1 cellular context compared by ENCODE assay signal in genomic region chr16:84186685-84187437, GRCh38.
A peak's percentile ranks its signal among the peaks of the same experiment; 100 is the strongest.
TF ChIP-seq lines count a peak whose summit lies in the region.

Gene TAF1C (minus strand): TSS chr16:84187057. CDS start chr16:84184988, 2,069 bp downstream.

TF ChIP-seq in K562, 482 proteins besides CTCF, POLR2A, EP300 and RAD21 (continued from another document and continues in another):
- TF ChIP-seq HMGXB4 (CRISPR knock-in tag; IDR thresholded peaks at IDR 0.05): peak; percentile 93
- TF ChIP-seq ZKSCAN1 (IDR thresholded peaks at IDR 0.05; ENCODE audit: low read depth, low read length): peak; percentile 77
- TF ChIP-seq PRPF4 (IDR thresholded peaks at IDR 0.05; ENCODE audit: insufficient read depth, low read depth, low read length, poor library complexity, severe bottlenecking): no peak
- no peak for TF ChIP-seq STAG1 (CRISPR knock-in tag; IDR thresholded peaks at IDR 0.05; ENCODE audit: borderline replicate concordance)
- TF ChIP-seq RBM34 (IDR thresholded peaks at IDR 0.05; ENCODE audit: borderline replicate concordance, insufficient read depth, low read length): no peak
- TF ChIP-seq RNF219 (CRISPR knock-in tag; IDR thresholded peaks at IDR 0.05): no peak
- TF ChIP-seq GTF3C2 (IDR thresholded peaks at IDR 0.05; ENCODE audit: borderline replicate concordance, extremely low read depth, insufficient read length): peak; percentile 86
- no peak for TF ChIP-seq E4F1 (CRISPR knock-in tag; IDR thresholded peaks at IDR 0.05; ENCODE audit: borderline replicate concordance)
- peak; percentile 47; the same call in 1 of the 2 replicates for TF ChIP-seq MXI1 (IDR thresholded peaks at IDR 0.05; ENCODE audit: low read depth, low read length)
- no peak for TF ChIP-seq SMARCA4 (IDR thresholded peaks at IDR 0.05)
- TF ChIP-seq ZNF740 (CRISPR knock-in tag; IDR thresholded peaks at IDR 0.05): 0 out of 2 replicates have a peak, but pooled peaks have one; percentile 36
- TF ChIP-seq ZNF740 (tag; IDR thresholded peaks at IDR 0.05): no peak
- no peak for TF ChIP-seq ZNF75A (CRISPR knock-in tag; IDR thresholded peaks at IDR 0.05)
- TF ChIP-seq CBX5 (IDR thresholded peaks at IDR 0.05; ENCODE audit: borderline replicate concordance, low read depth): 0 out of 2 replicates have a peak, but pooled peaks have one; percentile 14
- no peak for TF ChIP-seq ATF3 (IDR thresholded peaks at IDR 0.05)
- 0 out of 2 replicates have a peak, but pooled peaks have one; percentile 27 for TF ChIP-seq ATF3 (CRISPR knock-in tag; conservative IDR thresholded peaks at IDR 0.05)
- TF ChIP-seq SIX5 (IDR thresholded peaks at IDR 0.05; ENCODE audit: borderline replicate concordance in 1 of 2, insufficient read depth in 1 of 2, low read depth in 1 of 2, low read length in 2 of 2): 0 out of 4 replicates have a peak, but pooled peaks of 1 of the 2 experiments have one; percentile 19
- TF ChIP-seq FOS (IDR thresholded peaks at IDR 0.05; ENCODE audit: extremely low read depth, insufficient read length): no peak
- TF ChIP-seq DACH1 (IDR thresholded peaks at IDR 0.05; ENCODE audit: partially characterized antibody): peak; percentile 6
- TF ChIP-seq ZBTB26 (CRISPR knock-in tag; IDR thresholded peaks at IDR 0.05): no peak
- no peak for TF ChIP-seq HDAC6 (IDR thresholded peaks at IDR 0.05; ENCODE audit: low read depth, low read length)
- TF ChIP-seq STAT5A (IDR thresholded peaks at IDR 0.05; ENCODE audit: borderline replicate concordance, low read length): no peak
- TF ChIP-seq POLR3G (IDR thresholded peaks at IDR 0.05; ENCODE audit: extremely low read depth, insufficient read length, insufficient replicate concordance): no peak
- TF ChIP-seq PCBP1 (IDR thresholded peaks at IDR 0.05; ENCODE audit: low read depth, low read length, poor library complexity, severe bottlenecking): peak; percentile 57
- TF ChIP-seq PML (IDR thresholded peaks at IDR 0.05; ENCODE audit: low read length): peak; percentile 41; the same call in 1 of the 2 replicates
- 0 out of 2 replicates have a peak, but pooled peaks have one; percentile 35 for TF ChIP-seq RREB1 (CRISPR knock-in tag; IDR thresholded peaks at IDR 0.05)
- TF ChIP-seq ZNF766 (CRISPR knock-in tag; conservative IDR thresholded peaks at IDR 0.05): 0 out of 2 replicates have a peak, but pooled peaks have one; percentile 67
- TF ChIP-seq NRF1 (conservative IDR thresholded peaks at IDR 0.05 in 1 of 2, IDR thresholded peaks at IDR 0.05 in 1 of 2): peak; percentile 73 to 80
- no peak for TF ChIP-seq TCF7L2 (IDR thresholded peaks at IDR 0.05; ENCODE audit: low read depth, low read length)
- no peak for TF ChIP-seq HES1 (IDR thresholded peaks at IDR 0.05; ENCODE audit: low read depth)
- TF ChIP-seq ATF7 (IDR thresholded peaks at IDR 0.05): peak; percentile 74
- no peak for TF ChIP-seq DMBX1 (CRISPR knock-in tag; IDR thresholded peaks at IDR 0.05; ENCODE audit: borderline replicate concordance)
- TF ChIP-seq PPARD (CRISPR knock-in tag; IDR thresholded peaks at IDR 0.05): no peak
- TF ChIP-seq RBM15 (IDR thresholded peaks at IDR 0.05; ENCODE audit: insufficient read depth, low read length): no peak
- TF ChIP-seq SMAD1 (IDR thresholded peaks at IDR 0.05; ENCODE audit: low read depth, low read length, partially characterized antibody): no peak
- TF ChIP-seq ZNF764 (CRISPR knock-in tag; IDR thresholded peaks at IDR 0.05; ENCODE audit: low read depth): 0 out of 2 replicates have a peak, but pooled peaks have one; percentile 42
- TF ChIP-seq PCBP2 (IDR thresholded peaks at IDR 0.05; ENCODE audit: low read depth, low read length, poor library complexity, severe bottlenecking): no peak
- TF ChIP-seq E2F4 (CRISPR knock-in tag; IDR thresholded peaks at IDR 0.05; ENCODE audit: low read depth): no peak
- TF ChIP-seq SP2 (IDR thresholded peaks at IDR 0.05; ENCODE audit: extremely low read depth, low read depth, low read length, poor library complexity, severe bottlenecking): peak; percentile 75
